Comparison of ENCODE assay signal across 29 cellular contexts in the genomic region with DNA sequence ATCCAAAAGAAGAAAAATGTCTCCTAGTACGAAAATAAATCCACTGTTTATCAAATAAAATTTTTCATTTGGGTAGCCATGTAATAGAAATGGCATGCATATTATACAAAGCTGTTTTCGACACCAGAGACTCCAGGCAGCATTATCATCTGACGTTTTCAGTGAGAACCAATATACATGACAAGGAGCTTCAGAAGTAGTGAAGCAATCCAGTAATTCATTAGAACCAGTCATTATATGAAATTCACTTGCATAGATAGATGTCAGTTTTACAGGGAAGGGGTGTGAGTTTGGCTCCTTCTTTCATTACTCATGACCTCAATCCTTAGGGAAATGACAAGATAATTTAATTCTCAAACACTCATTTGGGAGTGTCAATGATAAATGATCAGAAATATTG. TPM values are rescaled to one million over a fixed set of nuclear protein-coding genes. Genes with fewer than 3 reads are reported as not detected.
"Had no signal": no experiment of that assay in that cellular context is flagged by ENCODE, and none has a peak within 500 bp of the region (broad histone marks: within the 10 kb centered on the region; RNA-seq: fewer than 3 reads in every experiment).

No MANE protein-coding gene starts in this region.

- H3K4me3 ChIP-seq: left lung, lower lobe of right lung, pancreas, prostate gland, skin epidermis, stomach, testis, thyroid gland, upper lobe of right lung had no signal

- H3K27me3 ChIP-seq: left lung, pancreas, stomach, testis, thyroid gland, upper lobe of right lung had no signal

- H3K4me1 ChIP-seq: left lung, lower lobe of right lung, pancreas, prostate gland, stomach, testis, thyroid gland, upper lobe of right lung had no signal

- H3K9me3 ChIP-seq: lower lobe of right lung, pancreas, prostate gland, testis, thyroid gland, upper lobe of right lung had no signal

- DNase-seq: hypothalamus; immature natural killer cell; kidney; left colon; left lung; lower lobe of right lung; mesendoderm; naive thymus-derived CD8-positive, alpha-beta T cell; nucleus accumbens; pancreas; posterior cingulate gyrus; retina; right cardiac atrium; stimulated activated CD4-positive, alpha-beta T cell treated with anti-CD3 and anti-CD28 coated beads, Interleukin-12 subunit alpha, Interleukin-12 subunit beta, amount 100 ng/mL, for 4 hours; stimulated activated CD4-positive, alpha-beta T cell treated with anti-CD3 and anti-CD28 coated beads, Interleukin-15, amount 100 ng/mL, for 24 hours; stimulated activated CD4-positive, alpha-beta T cell treated with anti-CD3 and anti-CD28 coated beads, Interleukin-2, amount 100 ng/mL, for 24 hours; stimulated activated CD4-positive, alpha-beta T cell treated with anti-CD3 and anti-CD28 coated beads, Interleukin-4, amount 100 ng/mL, for 1 hour; stimulated activated naive B cell treated with anti-CD40 and anti-IgM and Interleukin-4, amounts not matched to agents 10 μg/mL and 1 μg/mL and 100 μg/mL, for 72 hours; stimulated activated naive CD8-positive, alpha-beta T cell treated with anti-CD3 and anti-CD28 coated beads, Interleukin-15, Interleukin-2, amounts not matched to agents 100 U/mL and 50 U/mL, for 24 hours; stomach; testis; thyroid gland; trophoblast cell; upper lobe of right lung had no signal

- H3K27ac ChIP-seq: left lung, lower lobe of right lung, pancreas, prostate gland, skin epidermis, stomach, testis, thyroid gland, upper lobe of right lung had no signal

- H3K36me3 ChIP-seq: left lung, lower lobe of right lung, pancreas, prostate gland, stomach, thyroid gland, upper lobe of right lung had no signal

- ATAC-seq: left colon; left lung; lower lobe of right lung; naive thymus-derived CD8-positive, alpha-beta T cell; pancreas; right cardiac atrium; sciatic nerve; stimulated activated naive B cell treated with anti-CD40 and anti-IgM and Interleukin-4, amounts not matched to agents 10 μg/mL and 1 μg/mL and 100 μg/mL, for 72 hours; stimulated activated naive CD8-positive, alpha-beta T cell treated with anti-CD3 and anti-CD28 coated beads, Interleukin-15, Interleukin-2, amounts not matched to agents 100 U/mL and 50 U/mL, for 24 hours; upper lobe of right lung had no signal

RNA-seq across cellular contexts. Expression of a gene that starts 14.7 kb away (rescaled TPM):
- total RNA-seq: naive thymus-derived CD8-positive, alpha-beta T cell; osteoblast; right cardiac atrium had no signal
- polyA plus RNA-seq: immature natural killer cell; liver; naive thymus-derived CD8-positive, alpha-beta T cell; right cardiac atrium had no signal
